Comparison of ENCODE assay signal across 8 cellular contexts in the genomic region with DNA sequence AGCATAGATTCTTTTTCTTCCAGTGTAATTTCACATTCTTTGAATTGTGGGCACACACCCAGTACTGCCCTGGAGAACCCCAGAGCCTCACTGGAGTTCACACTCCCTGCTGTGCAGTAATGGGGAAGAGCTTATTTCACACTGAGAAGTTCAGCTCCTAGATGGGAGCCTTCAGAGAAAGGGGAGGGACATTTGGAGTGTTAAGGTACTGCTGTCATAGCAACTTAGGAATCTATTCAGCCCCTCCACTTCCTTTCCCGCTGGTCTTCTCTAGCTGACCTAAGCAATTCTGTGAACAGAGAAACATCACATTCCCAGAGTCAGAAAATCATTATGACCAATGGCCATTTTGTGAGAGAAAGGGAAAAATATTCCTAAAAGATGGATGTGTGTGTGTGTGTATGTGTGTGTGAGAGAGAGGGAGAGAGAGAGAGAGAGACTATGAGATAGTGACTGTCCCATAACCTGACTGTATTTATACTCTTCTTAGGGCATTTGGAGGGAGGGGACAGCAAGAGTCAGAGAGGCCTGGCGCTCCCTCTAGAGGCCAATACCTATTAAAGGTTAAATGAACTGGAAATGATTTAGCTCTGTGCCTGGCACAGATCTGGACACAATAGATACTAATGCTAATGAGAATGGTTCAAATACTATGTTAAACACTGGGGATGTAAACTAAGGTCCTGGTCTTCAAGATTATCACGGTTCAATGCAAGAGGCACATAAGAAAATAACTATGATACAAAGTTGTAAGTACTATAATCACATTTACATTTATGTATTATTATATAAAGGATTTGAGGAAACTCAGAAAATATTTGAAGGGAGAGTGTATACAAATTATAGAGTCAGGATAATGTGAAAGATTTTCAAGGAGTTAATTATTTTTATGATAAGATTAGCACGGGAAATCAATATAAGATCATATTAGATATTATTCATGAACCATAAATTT. TPM values are rescaled to one million over a fixed set of nuclear protein-coding genes. Genes with fewer than 3 reads are reported as not detected.
DNase-seq lines count a peak whose midpoint lies in the region; ATAC-seq and TF ChIP-seq lines count a peak whose summit lies in the region.

No MANE protein-coding gene starts in this region.

- H3K27ac ChIP-seq in neural progenitor cell (peak overlapping the region; percentile 71), suprapubic skin (no peak overlapping the region)

- H3K36me3 Mint-ChIP-seq in activated CD4-positive, alpha-beta memory T cell treated with anti-CD3 and anti-CD28 coated beads for 36 hours: no peaks in the 10 kb centered on the region
- H3K36me3 Mint-ChIP-seq in neural progenitor cell: peaks cover 5% of the 10 kb centered on the region

- no peaks in the 10 kb centered on the region for H4K20me1 ChIP-seq in neural progenitor cell (ENCODE audit: low read depth)

- no peak overlapping the region for H3K4me3 ChIP-seq in fibroblast of the aortic adventitia (ENCODE audit: low read depth, low read length)
- peak overlapping the region; percentile 33 for H3K4me3 ChIP-seq in neural progenitor cell
- H3K4me3 ChIP-seq in suprapubic skin: no peak overlapping the region

- no peaks in the 10 kb centered on the region for H3K4me1 Mint-ChIP-seq in activated CD4-positive, alpha-beta memory T cell treated with anti-CD3 and anti-CD28 coated beads for 36 hours (ENCODE audit: low read depth)
- peaks cover 52% of the 10 kb centered on the region for H3K4me1 Mint-ChIP-seq in neural progenitor cell

- intact Hi-C loops in activated CD4-positive, alpha-beta memory T cell treated with anti-CD3 and anti-CD28 coated beads for 36 hours (cut with micrococcal nuclease): loop anchor here (1.0 to 10.0 kb wide), 4 partner anchors 166 to 627 kb away; a partner anchor contains a TSS

- H2AFZ ChIP-seq in neural progenitor cell (replicated peaks): no peak overlapping the region

- H3K4me3 Mint-ChIP-seq in activated CD4-positive, alpha-beta memory T cell treated with anti-CD3 and anti-CD28 coated beads for 36 hours: no peak overlapping the region
- H3K4me3 Mint-ChIP-seq in neural progenitor cell: peak overlapping the region; percentile 33

- peak; percentile 72 for TF ChIP-seq CTCF in fibroblast of the aortic adventitia (IDR thresholded peaks at IDR 0.05; ENCODE audit: insufficient read depth, low read length)
- TF ChIP-seq CTCF in neural progenitor cell (IDR thresholded peaks at IDR 0.05): peak; percentile 90
- TF ChIP-seq CTCF in suprapubic skin (IDR thresholded peaks at IDR 0.05): peak in 1 of 2 donors; percentile 54

- H3K9me3 ChIP-seq in neural progenitor cell (ENCODE audit: low read depth) (no peaks in the 10 kb centered on the region), suprapubic skin (no peaks in the 10 kb centered on the region)

- no peaks in the 10 kb centered on the region for H3K27me3 Mint-ChIP-seq in activated CD4-positive, alpha-beta memory T cell treated with anti-CD3 and anti-CD28 coated beads for 36 hours
- H3K27me3 Mint-ChIP-seq in neural progenitor cell (ENCODE audit: insufficient read depth, low read depth): no peaks in the 10 kb centered on the region

- ATAC-seq in GM19351 (IDR thresholded peaks at IDR 0.05; ENCODE audit: unreplicated experiment): peak; percentile 98
- peak; percentile 97 for ATAC-seq in HG03280 (IDR thresholded peaks at IDR 0.05; ENCODE audit: unreplicated experiment)

- no peak overlapping the region for H3K9ac ChIP-seq in neural progenitor cell

- peaks cover 21% of the 10 kb centered on the region for H3F3A ChIP-seq in neural progenitor cell (ENCODE audit: low read depth)

- POLR2A ChIA-PET in activated CD4-positive, alpha-beta memory T cell treated with anti-CD3 and anti-CD28 coated beads for 36 hours (lab: Charles Lee): no interaction called here

- H3K36me3 ChIP-seq in neural progenitor cell (no peaks in the 10 kb centered on the region), suprapubic skin (no peaks in the 10 kb centered on the region)

- no peaks in the 10 kb centered on the region for H3K9me3 Mint-ChIP-seq in activated CD4-positive, alpha-beta memory T cell treated with anti-CD3 and anti-CD28 coated beads for 36 hours
- H3K9me3 Mint-ChIP-seq in neural progenitor cell: peaks cover 2% of the 10 kb centered on the region

- 34% methylated on average over 4 of the region's 4 CpGs for WGBS in suprapubic skin

- CTCF ChIA-PET in activated CD4-positive, alpha-beta memory T cell treated with anti-CD3 and anti-CD28 coated beads for 36 hours (lab: Charles Lee): interaction anchor here (0.6 to 1.5 kb wide), 24 partner anchors 8 to 1554 kb away, joined by 3 to 10 read pairs (median 3); a partner anchor contains a TSS

- no peak overlapping the region for H3K27ac Mint-ChIP-seq in activated CD4-positive, alpha-beta memory T cell treated with anti-CD3 and anti-CD28 coated beads for 36 hours
- H3K27ac Mint-ChIP-seq in neural progenitor cell: peak overlapping the region; percentile 95

- DNase-seq in D341Med (ENCODE audit: low spot score) (peak; percentile 65), NCI-H345 treated with DMSO at 0.1 percent for 48 hours (lab: John Stamatoyannopoulos, UW; ENCODE audit: unreplicated experiment) (peak; percentile 40), fibroblast of the aortic adventitia (ENCODE audit: low read depth) (peak; percentile 58), neural progenitor cell (ENCODE audit: low spot score) (peak; percentile 86), suprapubic skin (ENCODE audit: low spot score in 2 of 2) (no peak)
- DNase-seq in activated CD4-positive, alpha-beta memory T cell treated with anti-CD3 and anti-CD28 coated beads for 36 hours: peak; percentile 48

- no peak for TF ChIP-seq POLR2A in suprapubic skin (IDR thresholded peaks at IDR 0.05)

- H3K4me2 ChIP-seq in neural progenitor cell: peak overlapping the region; percentile 78

- peaks cover 29% of the 10 kb centered on the region for H3K4me1 ChIP-seq in neural progenitor cell
- H3K4me1 ChIP-seq in suprapubic skin: no peaks in the 10 kb centered on the region

- H3K79me2 ChIP-seq in neural progenitor cell (ENCODE audit: low read depth): no peaks in the 10 kb centered on the region

- TF ChIP-seq EP300 in suprapubic skin (IDR thresholded peaks at IDR 0.05): no peak

- H3K27me3 ChIP-seq in neural progenitor cell (no peaks in the 10 kb centered on the region), suprapubic skin (no peaks in the 10 kb centered on the region)

RNA-seq across cellular contexts. Expression of a gene that starts 41.5 kb away (rescaled TPM):
- 10 to 100 TPM; 46.3 to 48.0 TPM for total RNA-seq in activated CD4-positive, alpha-beta memory T cell treated with anti-CD3 and anti-CD28 coated beads for 36 hours
- total RNA-seq in fibroblast of the aortic adventitia (ENCODE audit: low replicate concordance): 69.6 and 97.3 TPM in 2 replicates
- 92.3 TPM in 2 replicates for total RNA-seq in neural progenitor cell (ENCODE audit: low replicate concordance)
- total RNA-seq in suprapubic skin: 10 to 100 TPM; 33.6 to 74.0 (median 46.6) TPM

Comparison
In these comparisons a context has a peak if more than half of its experiments do, and no peak if none do; other contexts are left out.
1. DNase-seq: peak in D341Med (single experiment), NCI-H345 treated with DMSO at 0.1 percent for 48 hours (single experiment), activated CD4-positive, alpha-beta memory T cell treated with anti-CD3 and anti-CD28 coated beads for 36 hours (single experiment), fibroblast of the aortic adventitia (single experiment) and neural progenitor cell (single experiment); none in suprapubic skin (0 of 2).